ENCODE assay signal across 12 cellular contexts in genomic region chr16:73095885-73096341, GRCh38. TPM values are rescaled to one million over a fixed set of nuclear protein-coding genes. Genes with fewer than 3 reads are reported as not detected.
DNase-seq lines count a peak whose midpoint lies in the region; ATAC-seq and TF ChIP-seq lines count a peak whose summit lies in the region.
"Had no signal": no experiment of that assay in that cellular context is flagged by ENCODE, and none has a peak within 500 bp of the region (broad histone marks: within the 10 kb centered on the region; RNA-seq: fewer than 3 reads in every experiment).

No MANE protein-coding gene starts in this region.

- H3K9me3 ChIP-seq in skeletal muscle tissue (ENCODE audit: control insufficient read depth in 3 of 3, low read length in 3 of 3): no peaks in the 10 kb centered on the region

- H3K36me3 ChIP-seq in skeletal muscle tissue (ENCODE audit: control insufficient read depth in 3 of 3, insufficient read depth in 3 of 3, low read length in 3 of 3): no peaks in the 10 kb centered on the region

- no peaks in the 10 kb centered on the region for H3K27me3 ChIP-seq in skeletal muscle tissue (ENCODE audit: control insufficient read depth in 3 of 3, insufficient read depth in 3 of 3, low read length in 3 of 3)

- peaks cover 6 to 35% (median 22%) of the 10 kb centered on the region in 3 donors for H3K4me1 ChIP-seq in skeletal muscle tissue (ENCODE audit: control insufficient read depth in 3 of 3, insufficient read depth in 3 of 3, low read length in 3 of 3)

- no peak for TF ChIP-seq CTCF in coronary artery (IDR thresholded peaks at IDR 0.05)

- ATAC-seq in HG03378 (IDR thresholded peaks at IDR 0.05; ENCODE audit: unreplicated experiment) (no peak), GM21381 (IDR thresholded peaks at IDR 0.05; ENCODE audit: unreplicated experiment) (no peak), GM21526 (IDR thresholded peaks at IDR 0.05; ENCODE audit: low FRiP score, unreplicated experiment) (no peak)

- H3K9ac ChIP-seq in skeletal muscle tissue (ENCODE audit: low read depth in 1 of 3, low read length in 3 of 3): peak overlapping the region in 2 of 3 donors; percentile 33 to 50

- H3K4me3 ChIP-seq in coronary artery (peak overlapping the region; percentile 35), skeletal muscle tissue (ENCODE audit: low read length in 3 of 3) (peak overlapping the region in 1 of 3 donors; percentile 13)

- H3K27ac ChIP-seq in coronary artery: peak overlapping the region; percentile 86 to 87
- H3K27ac ChIP-seq in skeletal muscle tissue (ENCODE audit: low read depth, low read length): no peak overlapping the region
- H3K27ac ChIP-seq: 22Rv1, HL-60 had no signal

- DNase-seq in NCI-H2029 (lab: John Stamatoyannopoulos, UW) (peak; percentile 24), NCI-H2029 treated with DMSO at 0.1 percent for 48 hours (lab: John Stamatoyannopoulos, UW) (no peak), NCI-H345 treated with DMSO at 0.1 percent for 48 hours (lab: John Stamatoyannopoulos, UW; ENCODE audit: unreplicated experiment) (peak; percentile 39), coronary artery (ENCODE audit: low spot score) (no peak)
- DNase-seq: NCI-H2081 treated with DMSO at 0.1 percent for 48 hours, retina had no signal

RNA-seq across cellular contexts. Expression of gene ZFHX3, which starts 48.0 kb away (rescaled TPM):
- total RNA-seq in skeletal muscle tissue: 8.9 TPM

Comparison
In these comparisons a context has a peak if more than half of its experiments do, and no peak if none do; other contexts are left out.
1. DNase-seq: peak in NCI-H2029 (single experiment) and NCI-H345 treated with DMSO at 0.1 percent for 48 hours (single experiment); none in NCI-H2029 treated with DMSO at 0.1 percent for 48 hours (single experiment) and coronary artery (single experiment).